30 cellular contexts compared by ENCODE assay signal in genomic region chr6:124522335-124522734, GRCh38.
"Had no signal": no experiment of that assay in that cellular context is flagged by ENCODE, and none has a peak within 500 bp of the region (broad histone marks: within the 10 kb centered on the region; RNA-seq: fewer than 3 reads in every experiment).

No MANE protein-coding gene starts in this region.

- H3K36me3 ChIP-seq: adrenal gland, ascending aorta, brain microvascular endothelial cell, breast epithelium, cardiac muscle cell had no signal

- H3K4me3 ChIP-seq: adrenal gland, ascending aorta, body of pancreas, breast epithelium, cardiac muscle cell had no signal

- H3K9me3 ChIP-seq: adrenal gland, ascending aorta, body of pancreas, breast epithelium had no signal

- H3K4me1 ChIP-seq: adrenal gland, ascending aorta, body of pancreas, breast epithelium had no signal

- DNase-seq: activated effector memory CD4-positive, alpha-beta T cell treated with anti-CD3 and anti-CD28 coated beads, Interleukin-2, amount 50 U/mL, for 16 hours; activated effector memory CD4-positive, alpha-beta T cell treated with Interleukin-2 at 50 U/mL for 16 hours; activated gamma-delta T cell; activated gamma-delta T cell treated with Interleukin-2 at 50 U/mL for 16 hours; activated naive CD4-positive, alpha-beta T cell; activated naive CD4-positive, alpha-beta T cell treated with anti-CD3 and anti-CD28 coated beads for 36 hours; activated naive CD4-positive, alpha-beta T cell treated with anti-CD3 and anti-CD28 coated beads, Interleukin-2, amount 10 ng/mL, durations not matched to agents 7 days and 5 days; activated naive CD4-positive, alpha-beta T cell treated with anti-CD3 and anti-CD28 coated beads, Interleukin-2, amount 50 U/mL, for 16 hours; activated naive CD4-positive, alpha-beta T cell treated with Interleukin-2 at 50 U/mL for 16 hours; activated naive CD8-positive, alpha-beta T cell treated with anti-CD3 and anti-CD28 coated beads for 36 hours; activated naive CD8-positive, alpha-beta T cell treated with anti-CD3 and anti-CD28 coated beads, Interleukin-2, amount 10 ng/mL, durations not matched to agents 7 days and 5 days; activated naive CD8-positive, alpha-beta T cell treated with anti-CD3 and anti-CD28 coated beads, Interleukin-2, amount 50 U/mL, for 24 hours; activated T-cell treated with anti-CD3 and anti-CD28 coated beads, Interleukin-2, amount 50 U/mL, for 4 hours; activated T-cell treated with anti-CD3 and anti-CD28 coated beads, Interleukin-2, amount 50 U/mL, for 48 hours; activated T-cell treated with anti-CD3 and anti-CD28 coated beads, Interleukin-2, amount 50 U/mL, for 72 hours; adrenal gland; amniotic stem cell; amygdala; anterior cingulate cortex; aorta; body of pancreas; brain microvascular endothelial cell; caudate nucleus; central memory CD4-positive, alpha-beta T cell; cerebellar nuclear complex had no signal

- H3K27ac ChIP-seq: adrenal gland, ascending aorta, body of pancreas, brain microvascular endothelial cell, breast epithelium, cardiac muscle cell had no signal

- H3K27me3 ChIP-seq: adrenal gland, ascending aorta, body of pancreas, brain microvascular endothelial cell, breast epithelium, cardiac muscle cell had no signal

- ATAC-seq: activated naive CD4-positive, alpha-beta T cell treated with anti-CD3 and anti-CD28 coated beads, Interleukin-2, amount 50 U/mL, for 72 hours; activated naive CD8-positive, alpha-beta T cell treated with anti-CD3 and anti-CD28 coated beads, Interleukin-2, amount 50 U/mL, for 24 hours; activated T-cell treated with anti-CD3 and anti-CD28 coated beads, Interleukin-2, amount 50 U/mL, for 4 hours; activated T-cell treated with anti-CD3 and anti-CD28 coated beads, Interleukin-2, amount 50 U/mL, for 72 hours; activated T-helper 17 cell treated with anti-CD3 and anti-CD28 coated beads, Interleukin-2, amount 50 U/mL, for 72 hours; body of pancreas had no signal
